In the genomic region with DNA sequence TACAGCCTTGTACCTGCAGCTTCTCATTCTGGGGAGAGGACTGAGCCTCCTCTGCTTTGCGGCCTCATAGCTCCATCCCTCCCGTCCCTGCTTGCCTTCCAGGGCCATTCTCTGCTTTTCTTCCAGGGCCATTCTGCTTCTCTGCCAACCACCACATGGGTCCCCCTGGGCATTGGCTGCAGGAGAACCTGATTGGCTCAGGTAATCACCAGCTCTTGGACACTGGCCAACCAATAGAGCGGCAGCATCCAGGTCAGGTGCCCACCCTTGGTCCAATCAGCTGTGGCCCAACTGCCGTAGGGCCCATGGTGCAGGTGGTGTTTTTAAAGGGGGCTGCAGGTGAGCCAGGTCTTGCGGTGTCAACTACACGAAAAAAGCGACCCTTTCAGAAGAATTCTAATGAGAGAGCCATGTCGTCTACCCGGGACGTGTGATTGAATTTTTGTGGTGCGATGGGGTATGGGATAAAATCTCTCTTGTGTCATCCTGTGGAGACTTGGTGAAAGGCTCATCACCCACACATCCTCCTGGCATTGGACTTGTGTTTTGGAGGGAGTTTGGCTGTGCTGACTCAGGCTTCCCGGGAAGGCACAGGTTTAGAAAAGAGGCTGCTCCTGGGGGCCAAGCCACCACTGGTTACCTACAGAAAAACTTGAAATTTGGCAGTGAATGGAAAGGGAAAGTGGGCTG, we compare ENCODE assay signal across 17 cellular contexts. TPM values are rescaled to one million over a fixed set of nuclear protein-coding genes. Genes with fewer than 3 reads are reported as not detected.
A peak's percentile ranks its signal among the peaks of the same experiment; 100 is the strongest.
DNase-seq lines count a peak whose midpoint lies in the region; ATAC-seq and TF ChIP-seq lines count a peak whose summit lies in the region.
"Had no signal": no experiment of that assay in that cellular context is flagged by ENCODE, and none has a peak within 500 bp of the region (broad histone marks: within the 10 kb centered on the region; RNA-seq: fewer than 3 reads in every experiment).

No MANE protein-coding gene starts in this region.

- ATAC-seq in WTC11 (no peak), right lobe of liver (no peak), HG02798 (IDR thresholded peaks at IDR 0.05; ENCODE audit: poor library complexity, unreplicated experiment) (no peak)
- ATAC-seq: activated CD8-positive, alpha-beta T cell treated with anti-CD3 and anti-CD28 coated beads for 36 hours; activated T-cell treated with anti-CD3 and anti-CD28 coated beads, Interleukin-2, amount 50 U/mL, for 72 hours; mucosa of descending colon; Panc1 had no signal

- H3K4me3 Mint-ChIP-seq in HFFc6 (peak overlapping the region; percentile 16; the same call in 1 of the 2 replicates), WTC11 (no peak overlapping the region)
- H3K4me3 Mint-ChIP-seq: activated CD8-positive, alpha-beta T cell treated with anti-CD3 and anti-CD28 coated beads for 36 hours; activated T-cell treated with anti-CD3 and anti-CD28 coated beads, Interleukin-2, amount 50 U/mL, for 72 hours had no signal

- H3K27me3 Mint-ChIP-seq in HFFc6 (ENCODE audit: insufficient read depth) (peaks cover 10% of the 10 kb centered on the region), WTC11 (ENCODE audit: low read depth) (no peaks in the 10 kb centered on the region)

- intact Hi-C loops in right lobe of liver (cut with DNase I): no loop called here

- CTCF ChIA-PET in WTC11 (lab: Charles Lee): interaction anchor here (0.8 to 8.8 kb wide), 4 partner anchors 18 to 56 kb away, joined by 3 to 91 read pairs (median 4); no protein-coding TSS in a partner anchor

- POLR2A ChIA-PET in WTC11 (lab: Charles Lee): interaction anchor here (0.6 to 0.9 kb wide), 2 partner anchors 23 to 105 kb away, joined by 3 to 4 read pairs; no protein-coding TSS in a partner anchor

- H3K27ac ChIP-seq in right lobe of liver (no peak overlapping the region), SJCRH30 (no peak overlapping the region)
- H3K27ac ChIP-seq: suprapubic skin, VCaP had no signal

- H3K4me3 ChIP-seq in right lobe of liver (no peak overlapping the region), SJCRH30 (no peak overlapping the region)
- H3K4me3 ChIP-seq: mucosa of descending colon, suprapubic skin had no signal

- H3K36me3 ChIP-seq in right lobe of liver (no peaks in the 10 kb centered on the region), SJCRH30 (no peaks in the 10 kb centered on the region)
- H3K36me3 ChIP-seq: suprapubic skin had no signal

- 85% methylated on average over 9 of the region's 12 CpGs for WGBS in right lobe of liver (ENCODE audit: insufficient coverage, low coverage, low lambda C conversion rate, missing lambda C conversion rate)

- H3K36me3 Mint-ChIP-seq in HFFc6 (ENCODE audit: low read depth) (no peaks in the 10 kb centered on the region), WTC11 (no peaks in the 10 kb centered on the region)

- TF ChIP-seq CTCF in HFFc6 (IDR thresholded peaks at IDR 0.05): no peak
- no peak for TF ChIP-seq CTCF in WTC11 (IDR thresholded peaks at IDR 0.05)
- TF ChIP-seq CTCF in right lobe of liver (IDR thresholded peaks at IDR 0.05): no peak

- H3K27ac Mint-ChIP-seq in HFFc6: peak overlapping the region; percentile 3; the same call in 1 of the 2 replicates
- H3K27ac Mint-ChIP-seq in WTC11: peak overlapping the region; percentile 100
- H3K27ac Mint-ChIP-seq: activated CD8-positive, alpha-beta T cell treated with anti-CD3 and anti-CD28 coated beads for 36 hours; activated T-cell treated with anti-CD3 and anti-CD28 coated beads, Interleukin-2, amount 50 U/mL, for 72 hours had no signal

- H3K9me3 Mint-ChIP-seq in HFFc6 (no peaks in the 10 kb centered on the region), WTC11 (no peaks in the 10 kb centered on the region)
- H3K9me3 Mint-ChIP-seq: activated CD8-positive, alpha-beta T cell treated with anti-CD3 and anti-CD28 coated beads for 36 hours; activated T-cell treated with anti-CD3 and anti-CD28 coated beads, Interleukin-2, amount 50 U/mL, for 72 hours had no signal

- H3K4me1 ChIP-seq in right lobe of liver: no peaks in the 10 kb centered on the region
- H3K4me1 ChIP-seq in SJCRH30: peaks cover 52% of the 10 kb centered on the region

- TF ChIP-seq POLR2A in right lobe of liver (IDR thresholded peaks at IDR 0.05): no peak

- H3K4me1 Mint-ChIP-seq in HFFc6 (ENCODE audit: low read depth): peaks cover 70% of the 10 kb centered on the region
- H3K4me1 Mint-ChIP-seq in WTC11: peaks cover 69% of the 10 kb centered on the region

- peak; percentile 55 for DNase-seq in DMS79 (lab: John Stamatoyannopoulos, UW)
- peak; percentile 59 for DNase-seq in HFFc6
- no peak for DNase-seq in WTC11 (ENCODE audit: low spot score)
- DNase-seq in iPS-NIHi7 (ENCODE audit: extremely low spot score): peak; percentile 18
- DNase-seq in right lobe of liver: no peak
- DNase-seq in SJCRH30: no peak
- DNase-seq: activated CD8-positive, alpha-beta T cell treated with anti-CD3 and anti-CD28 coated beads for 36 hours; activated T-cell treated with anti-CD3 and anti-CD28 coated beads, Interleukin-2, amount 50 U/mL, for 72 hours; C1 segment of cervical spinal cord; central memory CD4-positive, alpha-beta T cell; mucosa of descending colon; NCI-H526 treated with DMSO at 0.1 percent for 48 hours; stimulated activated CD4-positive, alpha-beta T cell treated with anti-CD3 and anti-CD28 coated beads, Interleukin-4, amount 100 ng/mL, for 1 hour had no signal

- no peaks in the 10 kb centered on the region for H3K27me3 ChIP-seq in right lobe of liver
- H3K27me3 ChIP-seq in SJCRH30: no peaks in the 10 kb centered on the region

- H3K9me3 ChIP-seq in right lobe of liver (no peaks in the 10 kb centered on the region), SJCRH30 (replicated peaks) (no peaks in the 10 kb centered on the region)
- H3K9me3 ChIP-seq: mucosa of descending colon, suprapubic skin had no signal

TF ChIP-seq in WTC11, 78 proteins besides CTCF, POLR2A, EP300 and RAD21:
- TF ChIP-seq, protein P1, sequence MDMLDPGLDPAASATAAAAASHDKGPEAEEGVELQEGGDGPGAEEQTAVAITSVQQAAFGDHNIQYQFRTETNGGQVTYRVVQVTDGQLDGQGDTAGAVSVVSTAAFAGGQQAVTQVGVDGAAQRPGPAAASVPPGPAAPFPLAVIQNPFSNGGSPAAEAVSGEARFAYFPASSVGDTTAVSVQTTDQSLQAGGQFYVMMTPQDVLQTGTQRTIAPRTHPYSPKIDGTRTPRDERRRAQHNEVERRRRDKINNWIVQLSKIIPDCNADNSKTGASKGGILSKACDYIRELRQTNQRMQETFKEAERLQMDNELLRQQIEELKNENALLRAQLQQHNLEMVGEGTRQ (CRISPR knock-in tag; IDR thresholded peaks at IDR 0.05): peak; percentile 92
- TF ChIP-seq, protein P2, sequence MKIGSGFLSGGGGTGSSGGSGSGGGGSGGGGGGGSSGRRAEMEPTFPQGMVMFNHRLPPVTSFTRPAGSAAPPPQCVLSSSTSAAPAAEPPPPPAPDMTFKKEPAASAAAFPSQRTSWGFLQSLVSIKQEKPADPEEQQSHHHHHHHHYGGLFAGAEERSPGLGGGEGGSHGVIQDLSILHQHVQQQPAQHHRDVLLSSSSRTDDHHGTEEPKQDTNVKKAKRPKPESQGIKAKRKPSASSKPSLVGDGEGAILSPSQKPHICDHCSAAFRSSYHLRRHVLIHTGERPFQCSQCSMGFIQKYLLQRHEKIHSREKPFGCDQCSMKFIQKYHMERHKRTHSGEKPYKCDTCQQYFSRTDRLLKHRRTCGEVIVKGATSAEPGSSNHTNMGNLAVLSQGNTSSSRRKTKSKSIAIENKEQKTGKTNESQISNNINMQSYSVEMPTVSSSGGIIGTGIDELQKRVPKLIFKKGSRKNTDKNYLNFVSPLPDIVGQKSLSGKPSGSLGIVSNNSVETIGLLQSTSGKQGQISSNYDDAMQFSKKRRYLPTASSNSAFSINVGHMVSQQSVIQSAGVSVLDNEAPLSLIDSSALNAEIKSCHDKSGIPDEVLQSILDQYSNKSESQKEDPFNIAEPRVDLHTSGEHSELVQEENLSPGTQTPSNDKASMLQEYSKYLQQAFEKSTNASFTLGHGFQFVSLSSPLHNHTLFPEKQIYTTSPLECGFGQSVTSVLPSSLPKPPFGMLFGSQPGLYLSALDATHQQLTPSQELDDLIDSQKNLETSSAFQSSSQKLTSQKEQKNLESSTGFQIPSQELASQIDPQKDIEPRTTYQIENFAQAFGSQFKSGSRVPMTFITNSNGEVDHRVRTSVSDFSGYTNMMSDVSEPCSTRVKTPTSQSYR (CRISPR knock-in tag; IDR thresholded peaks at IDR 0.05): no peak
- TF ChIP-seq, protein P3, sequence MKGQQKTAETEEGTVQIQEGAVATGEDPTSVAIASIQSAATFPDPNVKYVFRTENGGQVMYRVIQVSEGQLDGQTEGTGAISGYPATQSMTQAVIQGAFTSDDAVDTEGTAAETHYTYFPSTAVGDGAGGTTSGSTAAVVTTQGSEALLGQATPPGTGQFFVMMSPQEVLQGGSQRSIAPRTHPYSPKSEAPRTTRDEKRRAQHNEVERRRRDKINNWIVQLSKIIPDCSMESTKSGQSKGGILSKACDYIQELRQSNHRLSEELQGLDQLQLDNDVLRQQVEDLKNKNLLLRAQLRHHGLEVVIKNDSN (CRISPR knock-in tag; IDR thresholded peaks at IDR 0.05): peak; percentile 91
- TF ChIP-seq NFE2L1 (CRISPR knock-in tag; IDR thresholded peaks at IDR 0.05) (0 out of 2 replicates have a peak, but pooled peaks have one; percentile 33), FOXP1 (CRISPR knock-in tag; IDR thresholded peaks at IDR 0.05; ENCODE audit: borderline replicate concordance) (peak; percentile 58; the same call in 1 of the 2 replicates), NFYB (CRISPR knock-in tag; conservative IDR thresholded peaks at IDR 0.05; ENCODE audit: low read depth) (peak; percentile 90), GRHL2 (CRISPR knock-in tag; IDR thresholded peaks at IDR 0.05; ENCODE audit: insufficient replicate concordance, severe bottlenecking) (no peak), TCF7 (CRISPR knock-in tag; IDR thresholded peaks at IDR 0.05; ENCODE audit: low read depth) (no peak), NR3C1 (CRISPR knock-in tag; conservative IDR thresholded peaks at IDR 0.05; ENCODE audit: low read depth) (no peak), ZNF138 (CRISPR knock-in tag; conservative IDR thresholded peaks at IDR 0.05) (no peak)
- TF ChIP-seq, protein P4, sequence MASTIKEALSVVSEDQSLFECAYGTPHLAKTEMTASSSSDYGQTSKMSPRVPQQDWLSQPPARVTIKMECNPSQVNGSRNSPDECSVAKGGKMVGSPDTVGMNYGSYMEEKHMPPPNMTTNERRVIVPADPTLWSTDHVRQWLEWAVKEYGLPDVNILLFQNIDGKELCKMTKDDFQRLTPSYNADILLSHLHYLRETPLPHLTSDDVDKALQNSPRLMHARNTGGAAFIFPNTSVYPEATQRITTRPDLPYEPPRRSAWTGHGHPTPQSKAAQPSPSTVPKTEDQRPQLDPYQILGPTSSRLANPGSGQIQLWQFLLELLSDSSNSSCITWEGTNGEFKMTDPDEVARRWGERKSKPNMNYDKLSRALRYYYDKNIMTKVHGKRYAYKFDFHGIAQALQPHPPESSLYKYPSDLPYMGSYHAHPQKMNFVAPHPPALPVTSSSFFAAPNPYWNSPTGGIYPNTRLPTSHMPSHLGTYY (CRISPR knock-in tag; IDR thresholded peaks at IDR 0.05): no peak
TF ChIP-seq in WTC11: peak in this region for 5.

RNA-seq across cellular contexts. Expression of a gene that starts 46.0 kb away (rescaled TPM):
- 10 to 100 TPM; 10.4 to 23.2 (median 21.3) TPM for total RNA-seq in HFFc6 (2021; fragmentation: NEBNext Ultra II Directional; extraction: Animal tissue kit (Norgen Biotek cat#: 25700))
- 483 to 623 TPM (median 614 TPM) in 3 replicates for total RNA-seq in WTC11 (2021)
- 10 to 100 TPM in 1 of 6 experiments, 1 to 10 TPM in 5; 2.1 to 11.4 (median 3.4) TPM for total RNA-seq in right lobe of liver
- 71.1 and 78.1 TPM in 2 replicates for total RNA-seq in SJCRH30 (2014; rRNA removed; shearing (Covaris generic))

Comparison
In these comparisons a context has a peak if more than half of its experiments do, and no peak if none do; other contexts are left out.
1. DNase-seq: peak in DMS79 (single experiment), HFFc6 (single experiment) and iPS-NIHi7 (single experiment); none in WTC11 (single experiment), right lobe of liver (0 of 3) and SJCRH30 (0 of 2).